Comparison of ENCODE assay signal across 12 cellular contexts in genomic region chr9:131697097-131697496, GRCh38. TPM values are rescaled to one million over a fixed set of nuclear protein-coding genes. Genes with fewer than 3 reads are reported as not detected.
DNase-seq lines count a peak whose midpoint lies in the region; ATAC-seq and TF ChIP-seq lines count a peak whose summit lies in the region.
"Had no signal": no experiment of that assay in that cellular context is flagged by ENCODE, and none has a peak within 500 bp of the region (broad histone marks: within the 10 kb centered on the region; RNA-seq: fewer than 3 reads in every experiment).

No MANE protein-coding gene starts in this region.

- 8 to 18% methylated on average over 2 to 3 of the region's 6 CpGs for WGBS in gastroesophageal sphincter (ENCODE audit: low coverage in 1 of 2), 2 donors

- no peak for DNase-seq in AG09319 (ENCODE audit: extremely low read depth, low read depth)
- peak in 1 of 3 donors; percentile 61 for DNase-seq in Peyer's patch
- no peak for DNase-seq in NCI-H2171 treated with DMSO at 0.1 percent for 48 hours (lab: John Stamatoyannopoulos, UW)
- no peak for DNase-seq in middle frontal gyrus (ENCODE audit: extremely low spot score, low spot score)
- DNase-seq: CD4-positive, alpha-beta T cell; NCI-H774; small intestine had no signal

- no peaks in the 10 kb centered on the region for H3K27me3 Mint-ChIP-seq in nephron (ENCODE audit: low read depth)
- H3K27me3 Mint-ChIP-seq: CD4-positive, alpha-beta T cell had no signal

- H3K9me3 Mint-ChIP-seq in nephron, result no peaks in the 10 kb centered on the region
- H3K9me3 Mint-ChIP-seq: CD4-positive, alpha-beta T cell had no signal

- H3K9me3 ChIP-seq in Peyer's patch (no peaks in the 10 kb centered on the region), gastroesophageal sphincter (no peaks in the 10 kb centered on the region)

- H3K27ac ChIP-seq in Peyer's patch, result peak overlapping the region in 3 of 4 donors; percentile 40 to 41 (median 41)
- peak overlapping the region in 3 of 4 donors; percentile 29 to 49 (median 39) for H3K27ac ChIP-seq in gastroesophageal sphincter
- H3K27ac ChIP-seq: epithelial cell of prostate had no signal

- peaks cover 0 to 29% (median 7%) of the 10 kb centered on the region in 4 donors for H3K4me1 ChIP-seq in Peyer's patch
- peaks cover 6 to 91% (median 17%) of the 10 kb centered on the region in 3 donors for H3K4me1 ChIP-seq in gastroesophageal sphincter

- H3K27me3 ChIP-seq in Peyer's patch, result no peaks in the 10 kb centered on the region
- H3K27me3 ChIP-seq in gastroesophageal sphincter, result no peaks in the 10 kb centered on the region

- TF ChIP-seq CTCF in AG09319 (IDR thresholded peaks at IDR 0.05; ENCODE audit: low read depth, low read length) (peak; percentile 40), Peyer's patch (IDR thresholded peaks at IDR 0.05) (peak in 1 of 6 experiments; percentile 0), gastroesophageal sphincter (IDR thresholded peaks at IDR 0.05) (peak in 3 of 4 experiments; percentile 31 to 47 (median 35)), nephron (IDR thresholded peaks at IDR 0.05; ENCODE audit: unreplicated experiment in 3 of 3) (peak in 2 of 3 experiments; percentile 29 to 38)

- peak; percentile 69 for ATAC-seq in gastroesophageal sphincter
- no peak for ATAC-seq in GM18519 (IDR thresholded peaks at IDR 0.05; ENCODE audit: low FRiP score, unreplicated experiment)
- ATAC-seq in activated CD4-positive, CD25-positive, alpha-beta regulatory T cell treated with anti-CD3 and anti-CD28 coated beads, Interleukin-2, amount 50 U/mL, for 24 hours, result no peak

- no peak overlapping the region for H3K4me3 ChIP-seq in Peyer's patch
- no peak overlapping the region for H3K4me3 ChIP-seq in gastroesophageal sphincter

- TF ChIP-seq POLR2A in Peyer's patch (IDR thresholded peaks at IDR 0.05), result no peak
- no peak for TF ChIP-seq POLR2A in gastroesophageal sphincter (IDR thresholded peaks at IDR 0.05)

- H3K4me1 Mint-ChIP-seq in nephron, result peaks cover 89% of the 10 kb centered on the region

- peak overlapping the region; percentile 60 to 83 (median 78) for H3K27ac Mint-ChIP-seq in nephron

- no peak overlapping the region for H3K4me3 Mint-ChIP-seq in nephron
- H3K4me3 Mint-ChIP-seq: CD4-positive, alpha-beta T cell had no signal

- H3K36me3 ChIP-seq in Peyer's patch (no peaks in the 10 kb centered on the region), gastroesophageal sphincter (no peaks in the 10 kb centered on the region)

- TF ChIP-seq EP300 in gastroesophageal sphincter (IDR thresholded peaks at IDR 0.05), result no peak

- no peaks in the 10 kb centered on the region for H3K36me3 Mint-ChIP-seq in nephron (ENCODE audit: low read depth)

RNA-seq across cellular contexts. Expression of gene RAPGEF1, which starts 42.8 kb away (rescaled TPM):
- 100 to 1,000 TPM in 1 of 4 donors, 10 to 100 TPM in 3; 51.7 to 182 (median 70.7) TPM for total RNA-seq in Peyer's patch
- total RNA-seq in gastroesophageal sphincter, result 100 to 1,000 TPM in 1 of 4 donors, 10 to 100 TPM in 3; 47.5 to 162 (median 77.6) TPM
